17 cellular contexts compared by ENCODE assay signal in genomic region chr11:99316761-99317475, GRCh38.
DNase-seq lines count a peak whose midpoint lies in the region; ATAC-seq, FAIRE-seq and TF ChIP-seq lines count a peak whose summit lies in the region.
"Had no signal": no experiment of that assay in that cellular context is flagged by ENCODE, and none has a peak within 500 bp of the region (broad histone marks: within the 10 kb centered on the region; RNA-seq: fewer than 3 reads in every experiment).

No MANE protein-coding gene starts in this region.

- POLR2A ChIA-PET in HepG2 (lab: Yijun Ruan, JAX), result no interaction called here

- no peaks in the 10 kb centered on the region for H3K36me3 ChIP-seq in liver (ENCODE audit: control insufficient read depth in 4 of 4, insufficient read depth in 3 of 4, low read depth in 1 of 4, low read length in 3 of 4)
- H3K36me3 ChIP-seq in HepG2 (replicated peaks in 1 of 2; ENCODE audit: control insufficient read depth in 1 of 2, insufficient read depth in 2 of 2, low read length in 2 of 2), result no peaks in the 10 kb centered on the region
- H3K36me3 ChIP-seq in thoracic aorta, result no peaks in the 10 kb centered on the region
- H3K36me3 ChIP-seq: gastrocnemius medialis, tibial artery had no signal

- H3K9ac ChIP-seq in liver (ENCODE audit: low read depth in 1 of 2, low read length in 2 of 2) (no peak overlapping the region), HepG2 (ENCODE audit: insufficient read depth, low read depth, low read length) (no peak overlapping the region)

- no peaks in the 10 kb centered on the region for H3K9me3 Mint-ChIP-seq in chondrocyte (ENCODE audit: low read depth)

- no peaks in the 10 kb centered on the region for H3K79me2 ChIP-seq in HepG2 (ENCODE audit: insufficient read depth, low read length)

- H2AFZ ChIP-seq in HepG2 (ENCODE audit: low read length), result no peak overlapping the region

- no peak for TF ChIP-seq RAD21 in liver (IDR thresholded peaks at IDR 0.05)
- no peak for TF ChIP-seq RAD21 in HepG2 (CRISPR knock-in tag; IDR thresholded peaks at IDR 0.05)

- no peaks in the 10 kb centered on the region for H4K20me1 ChIP-seq in HepG2 (ENCODE audit: insufficient read depth, low read length)

- ATAC-seq in HepG2 (no peak), thoracic aorta (ENCODE audit: insufficient number of reproducible peaks, low FRiP score, low read depth) (no peak)
- ATAC-seq: body of pancreas, gastrocnemius medialis, GM12878, mucosa of descending colon had no signal

- no peak for TF ChIP-seq POLR2A in HepG2 (IDR thresholded peaks at IDR 0.05; ENCODE audit: insufficient read depth in 1 of 2, low read depth in 2 of 2, low read length in 2 of 2)

- BruUV-seq in HepG2 (replicated peaks; lab: Mats Ljungman, UMichigan), result no TSS peak

- CTCF ChIA-PET in HepG2 (lab: Yijun Ruan, JAX; ENCODE audit: low intra/inter-chr PET ratio, low total read pairs), result no interaction called here

- whole genome bisulfite sequencing in liver, result 66% methylated on average over 11 of the region's 11 CpGs
- WGBS in HepG2 (ENCODE audit: low lambda C conversion rate), result 31% methylated on average over 11 of the region's 11 CpGs

- H3K4me3 ChIP-seq in liver (ENCODE audit: low read depth in 1 of 3, low read length in 3 of 3) (no peak overlapping the region), HepG2 (replicated peaks in 1 of 3; ENCODE audit: insufficient read depth in 1 of 3, low read depth in 2 of 3, low read length in 3 of 3) (no peak overlapping the region), fibroblast of villous mesenchyme (ENCODE audit: low read depth, low read length) (no peak overlapping the region), thoracic aorta (peak overlapping the region; percentile 58)
- H3K4me3 ChIP-seq: body of pancreas, GM12878, mucosa of descending colon, tibial artery had no signal

- H3K27ac ChIP-seq in liver (ENCODE audit: low read depth in 1 of 2, low read length in 2 of 2), result no peak overlapping the region
- no peak overlapping the region for H3K27ac ChIP-seq in HepG2 (ENCODE audit: extremely low read length, insufficient read depth, low read length)
- no peak overlapping the region for H3K27ac ChIP-seq in thoracic aorta
- H3K27ac ChIP-seq: body of pancreas, gastrocnemius medialis, tibial artery had no signal

- H3K27me3 ChIP-seq in liver (ENCODE audit: control insufficient read depth in 4 of 4, insufficient read depth in 4 of 4, low read length in 3 of 4) (no peaks in the 10 kb centered on the region), HepG2 (ENCODE audit: control insufficient read depth in 1 of 2, insufficient read depth in 2 of 2, low read length in 2 of 2) (no peaks in the 10 kb centered on the region; a peak in 1 of 5 replicates), thoracic aorta (replicated peaks; ENCODE audit: insufficient read depth) (no peaks in the 10 kb centered on the region)
- H3K27me3 ChIP-seq: body of pancreas, gastrocnemius medialis, tibial artery had no signal

- no peak for TF ChIP-seq CTCF in liver (IDR thresholded peaks at IDR 0.05; ENCODE audit: low read depth, low read length, missing input control)
- TF ChIP-seq CTCF in HepG2 (CRISPR knock-in tag; IDR thresholded peaks at IDR 0.05), result no peak
- no peak for TF ChIP-seq CTCF in fibroblast of villous mesenchyme (IDR thresholded peaks at IDR 0.05; ENCODE audit: insufficient read depth, low read depth, low read length)
- no peak for TF ChIP-seq CTCF in thoracic aorta (IDR thresholded peaks at IDR 0.05)
- TF ChIP-seq CTCF in chondrocyte (IDR thresholded peaks at IDR 0.05), result no peak

- intact Hi-C loops in HepG2 (cut with micrococcal nuclease; ENCODE audit: unreplicated experiment), result no loop called here

- H3K9me3 ChIP-seq in liver (ENCODE audit: control insufficient read depth in 4 of 4, low read length in 3 of 4) (no peaks in the 10 kb centered on the region), HepG2 (ENCODE audit: low read length) (no peaks in the 10 kb centered on the region), thoracic aorta (no peaks in the 10 kb centered on the region)
- H3K9me3 ChIP-seq: body of pancreas, gastrocnemius medialis, mucosa of descending colon, tibial artery had no signal

- peaks cover 7% of the 10 kb centered on the region for H3K27me3 Mint-ChIP-seq in chondrocyte (ENCODE audit: low read depth)

- DNase-seq in HepG2 (ENCODE audit: low spot score) (no peak), NCI-H748 (lab: John Stamatoyannopoulos, UW; ENCODE audit: unreplicated experiment) (peak; percentile 66), fibroblast of villous mesenchyme (ENCODE audit: low read depth) (peak; percentile 2), thoracic aorta (ENCODE audit: low spot score) (no peak), chondrocyte (ENCODE audit: low spot score) (no peak), SIG-M5 treated with dmso at 0.1 percent for 504 hours (lab: John Stamatoyannopoulos, UW; ENCODE audit: unreplicated experiment) (no peak), NAMALWA (ENCODE audit: low spot score) (no peak)
- DNase-seq: activated gamma-delta T cell; AML-193; effector CD4-positive, alpha-beta T cell; gastrocnemius medialis; mucosa of descending colon; NCI-H774; tibial artery had no signal

- no peaks in the 10 kb centered on the region for H3K4me1 Mint-ChIP-seq in chondrocyte (ENCODE audit: low read depth)

- TF ChIP-seq EP300 in HepG2 (IDR thresholded peaks at IDR 0.05; ENCODE audit: low read depth in 2 of 2, low read length in 2 of 2), result no peak
- TF ChIP-seq EP300 in HepG2 (CRISPR knock-in tag; IDR thresholded peaks at IDR 0.05; ENCODE audit: borderline replicate concordance), result no peak

- no peak overlapping the region for H3K4me2 ChIP-seq in HepG2 (ENCODE audit: low read depth, low read length)

- H3K4me1 ChIP-seq in liver (ENCODE audit: control insufficient read depth in 4 of 4, insufficient read depth in 4 of 4, low read length in 3 of 4), result no peaks in the 10 kb centered on the region
- H3K4me1 ChIP-seq in HepG2 (ENCODE audit: insufficient read depth, low read length), result no peaks in the 10 kb centered on the region
- H3K4me1 ChIP-seq in thoracic aorta (ENCODE audit: control insufficient read depth in 1 of 2, low read depth in 2 of 2), result peaks cover 0 to 2% of the 10 kb centered on the region in 2 donors
- H3K4me1 ChIP-seq: body of pancreas, tibial artery had no signal

- H3K27ac Mint-ChIP-seq in chondrocyte (ENCODE audit: unreplicated experiment), result no peak overlapping the region

- in situ Hi-C loops in HepG2 (cut with HindIII; ENCODE audit: extremely low pct_ligation_motif_present, low pct_unique_long_range_greater_than_20kb), result no loop called here

- no peaks in the 10 kb centered on the region for H3K36me3 Mint-ChIP-seq in chondrocyte (ENCODE audit: low read depth)

- H3K4me3 Mint-ChIP-seq in chondrocyte (ENCODE audit: unreplicated experiment), result no peak overlapping the region

- FAIRE-seq in HepG2 (lab: Jason Lieb, UNC), result no peak
- FAIRE-seq: GM12878 had no signal

TF ChIP-seq in liver, 16 proteins besides CTCF, POLR2A, EP300 and RAD21:
- TF ChIP-seq RXRA (IDR thresholded peaks at IDR 0.05) (no peak), NR2F2 (IDR thresholded peaks at IDR 0.05) (peak; percentile 16)

TF ChIP-seq in HepG2, 621 proteins besides CTCF, POLR2A, EP300 and RAD21 (continues in another document):
- TF ChIP-seq ZFP37 (CRISPR knock-in tag; IDR thresholded peaks at IDR 0.05; ENCODE audit: borderline replicate concordance) (no peak), PHF21A (CRISPR knock-in tag; IDR thresholded peaks at IDR 0.05) (no peak), ARID5B (CRISPR knock-in tag; IDR thresholded peaks at IDR 0.05) (no peak), SOX5 (CRISPR knock-in tag; IDR thresholded peaks at IDR 0.05; ENCODE audit: borderline replicate concordance) (no peak), STAT6 (CRISPR knock-in tag; IDR thresholded peaks at IDR 0.05; ENCODE audit: borderline replicate concordance) (no peak)

Comparison
In these comparisons a context has a peak if more than half of its experiments do, and no peak if none do; other contexts are left out.
1. DNase-seq: peak in NCI-H748 (single experiment) and fibroblast of villous mesenchyme (single experiment); none in HepG2 (single experiment), thoracic aorta (single experiment), chondrocyte (single experiment), SIG-M5 treated with dmso at 0.1 percent for 504 hours (single experiment) and NAMALWA (single experiment).